ENCODE assay signal across 11 cellular contexts in genomic region chr6:12947191-12947795, GRCh38.
"Had no signal": no experiment of that assay in that cellular context is flagged by ENCODE, and none has a peak within 500 bp of the region (broad histone marks: within the 10 kb centered on the region; RNA-seq: fewer than 3 reads in every experiment).

No MANE protein-coding gene starts in this region.

- H3K9me3 Mint-ChIP-seq: activated naive CD8-positive, alpha-beta T cell treated with anti-CD3 and anti-CD28 coated beads, Interleukin-2, amount 50 U/mL, for 24 hours; naive B cell had no signal

- H3K4me3 Mint-ChIP-seq: activated CD8-positive, alpha-beta T cell treated with anti-CD3 and anti-CD28 coated beads, Interleukin-2, amount 10 ng/mL, durations not matched to agents 7 days and 5 days; activated naive CD8-positive, alpha-beta T cell treated with anti-CD3 and anti-CD28 coated beads, Interleukin-2, amount 50 U/mL, for 24 hours; activated T-helper 1 cell treated with anti-CD3 and anti-CD28 coated beads, Interleukin-12 subunit alpha, Interleukin-12 subunit beta, Interleukin-2, Interleukin-4 antibody, amounts not matched to agents 30 ng/mL and 10 ng/mL and 1 ng/mL, durations not matched to agents 14 hours and 24 hours and 36 hours; naive B cell had no signal

- ATAC-seq: activated CD8-positive, alpha-beta T cell treated with anti-CD3 and anti-CD28 coated beads, Interleukin-2, amount 10 ng/mL, durations not matched to agents 7 days and 5 days; activated naive CD8-positive, alpha-beta T cell treated with anti-CD3 and anti-CD28 coated beads, Interleukin-2, amount 50 U/mL, for 24 hours; gastroesophageal sphincter; lower lobe of right lung had no signal

- H3K27me3 Mint-ChIP-seq: naive B cell had no signal

- H3K27ac Mint-ChIP-seq: activated CD8-positive, alpha-beta T cell treated with anti-CD3 and anti-CD28 coated beads, Interleukin-2, amount 10 ng/mL, durations not matched to agents 7 days and 5 days; activated naive CD8-positive, alpha-beta T cell treated with anti-CD3 and anti-CD28 coated beads, Interleukin-2, amount 50 U/mL, for 24 hours; activated T-helper 1 cell treated with anti-CD3 and anti-CD28 coated beads, Interleukin-12 subunit alpha, Interleukin-12 subunit beta, Interleukin-2, Interleukin-4 antibody, amounts not matched to agents 30 ng/mL and 10 ng/mL and 1 ng/mL, durations not matched to agents 14 hours and 24 hours and 36 hours; naive B cell had no signal

- DNase-seq: activated CD4-positive, alpha-beta T cell treated with anti-CD3 and anti-CD28 coated beads for 48 hours; activated CD8-positive, alpha-beta memory T cell treated with anti-CD3 and anti-CD28 coated beads, Interleukin-2, amount 50 U/mL, for 48 hours; activated CD8-positive, alpha-beta T cell treated with anti-CD3 and anti-CD28 coated beads, Interleukin-2, amount 10 ng/mL, durations not matched to agents 7 days and 5 days; activated naive CD4-positive, alpha-beta T cell; activated naive CD8-positive, alpha-beta T cell treated with anti-CD3 and anti-CD28 coated beads, Interleukin-2, amount 50 U/mL, for 24 hours; lower lobe of right lung; naive B cell; small intestine; thyroid gland had no signal

- H3K36me3 Mint-ChIP-seq: naive B cell had no signal
